13 cellular contexts compared by ENCODE assay signal in the genomic region with DNA sequence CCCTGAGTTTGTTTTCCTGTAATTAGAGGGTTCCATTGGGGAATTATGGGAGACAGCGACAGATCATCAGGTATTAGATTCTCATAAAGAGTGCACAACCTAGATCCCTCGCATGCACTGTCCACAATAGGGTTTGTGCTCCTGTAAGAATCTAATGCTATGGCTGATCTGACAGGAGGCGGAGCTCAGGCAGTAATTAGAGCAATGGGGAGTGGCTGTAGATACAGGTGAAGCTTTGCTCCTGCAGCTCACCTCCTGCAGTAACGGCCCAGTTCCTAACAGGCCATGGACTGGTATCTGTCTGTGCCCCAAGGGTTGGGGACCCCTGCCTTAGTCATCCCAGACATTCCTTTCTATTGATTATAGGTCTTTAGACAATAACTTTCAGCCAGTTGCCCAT. TPM values are rescaled to one million over a fixed set of nuclear protein-coding genes. Genes with fewer than 3 reads are reported as not detected.
A peak's percentile ranks its signal among the peaks of the same experiment; 100 is the strongest.
DNase-seq lines count a peak whose midpoint lies in the region; ATAC-seq, FAIRE-seq and TF ChIP-seq lines count a peak whose summit lies in the region.
"Had no signal": no experiment of that assay in that cellular context is flagged by ENCODE, and none has a peak within 500 bp of the region (broad histone marks: within the 10 kb centered on the region; RNA-seq: fewer than 3 reads in every experiment).

No MANE protein-coding gene starts in this region.

- TF ChIP-seq CTCF in DOHH2 (IDR thresholded peaks at IDR 0.05; ENCODE audit: low read depth, low read length, poor library complexity, severe bottlenecking) (no peak), bronchial epithelial cell (IDR thresholded peaks at IDR 0.05; ENCODE audit: insufficient read depth, low read length, severe bottlenecking) (no peak), osteoblast (IDR thresholded peaks at IDR 0.05; ENCODE audit: extremely low read depth, low read depth, low read length) (no peak), testis (IDR thresholded peaks at IDR 0.05) (no peak), suprapubic skin (IDR thresholded peaks at IDR 0.05) (no peak)

- no peak for TF ChIP-seq POLR2A in testis (IDR thresholded peaks at IDR 0.05)
- no peak for TF ChIP-seq POLR2A in suprapubic skin (IDR thresholded peaks at IDR 0.05)

- H2AFZ ChIP-seq in osteoblast (ENCODE audit: low read length): peak overlapping the region; percentile 99

- H3K9me3 ChIP-seq in DOHH2 (ENCODE audit: control insufficient read depth, insufficient read depth, low read length): no peaks in the 10 kb centered on the region
- H3K9me3 ChIP-seq in osteoblast (ENCODE audit: low read depth, low read length): no peaks in the 10 kb centered on the region
- no peaks in the 10 kb centered on the region for H3K9me3 ChIP-seq in testis
- H3K9me3 ChIP-seq in suprapubic skin: no peaks in the 10 kb centered on the region
- H3K9me3 ChIP-seq: neutrophil, uterus had no signal

- DNase-seq in NCI-H146 treated with DMSO at 0.1 percent for 48 hours (lab: John Stamatoyannopoulos, UW; ENCODE audit: unreplicated experiment): peak; percentile 3
- DNase-seq in bronchial epithelial cell (ENCODE audit: low read depth): peak; percentile 4
- DNase-seq in osteoblast (ENCODE audit: insufficient read length, low spot score, missing footprints): no peak
- no peak for DNase-seq in testis
- DNase-seq in suprapubic skin (ENCODE audit: low spot score in 2 of 2): no peak
- DNase-seq: activated gamma-delta T cell treated with Interleukin-2 at 50 U/mL for 16 hours, GDM1, GOT3, MV-4-11, uterus had no signal

- no peaks in the 10 kb centered on the region for H3K27me3 ChIP-seq in DOHH2 (ENCODE audit: control insufficient read depth, low read length)
- H3K27me3 ChIP-seq in bronchial epithelial cell (ENCODE audit: control insufficient read depth, insufficient read depth, low read length): no peaks in the 10 kb centered on the region
- no peaks in the 10 kb centered on the region for H3K27me3 ChIP-seq in osteoblast (ENCODE audit: insufficient read depth, low read length)
- H3K27me3 ChIP-seq in testis: no peaks in the 10 kb centered on the region
- H3K27me3 ChIP-seq in suprapubic skin: no peaks in the 10 kb centered on the region
- H3K27me3 ChIP-seq: neutrophil, uterus had no signal

- H3K4me3 ChIP-seq in DOHH2 (ENCODE audit: low read length) (peak overlapping the region; percentile 95), bronchial epithelial cell (ENCODE audit: low read depth, low read length) (no peak overlapping the region), osteoblast (ENCODE audit: insufficient read depth, low read length) (no peak overlapping the region), testis (no peak overlapping the region), suprapubic skin (no peak overlapping the region)

- no peaks in the 10 kb centered on the region for H4K20me1 ChIP-seq in DOHH2 (ENCODE audit: control insufficient read depth, insufficient read depth, low read depth, low read length)
- H4K20me1 ChIP-seq in osteoblast (ENCODE audit: insufficient read depth, low read length): no peaks in the 10 kb centered on the region

- intact Hi-C loops in testis (cut with DNase I; ENCODE audit: low total_unique reads): no loop called here

- TF ChIP-seq EP300 in suprapubic skin (IDR thresholded peaks at IDR 0.05): no peak

- 0 out of 2 replicates have a peak, but pooled peaks cover 4% of the 10 kb centered on the region for H3K9me2 ChIP-seq in DOHH2 (replicated peaks; ENCODE audit: control insufficient read depth, low read length)

- H3K4me2 ChIP-seq in DOHH2 (ENCODE audit: low read length) (peak overlapping the region; percentile 83), osteoblast (ENCODE audit: insufficient read depth, low read length) (no peak overlapping the region)

- H3K4me1 ChIP-seq in DOHH2 (ENCODE audit: control insufficient read depth, low read length) (peaks cover 24% of the 10 kb centered on the region), osteoblast (ENCODE audit: insufficient read depth, low read length) (peaks cover 11% of the 10 kb centered on the region), testis (peaks cover 23% of the 10 kb centered on the region), suprapubic skin (peaks cover 23% of the 10 kb centered on the region)
- H3K4me1 ChIP-seq: uterus had no signal

- FAIRE-seq in bronchial epithelial cell (lab: Jason Lieb, UNC): no peak

- H3K27ac ChIP-seq in DOHH2 (ENCODE audit: low read depth, low read length) (no peak overlapping the region), osteoblast (ENCODE audit: low read depth, low read length) (no peak overlapping the region), testis (no peak overlapping the region), suprapubic skin (no peak overlapping the region)

- H3K79me2 ChIP-seq in DOHH2 (ENCODE audit: control insufficient read depth, low read length) (peaks cover 9% of the 10 kb centered on the region), osteoblast (ENCODE audit: insufficient read depth, low read length) (peaks cover 17% of the 10 kb centered on the region)

- no peak for ATAC-seq in HG02759 (IDR thresholded peaks at IDR 0.05; ENCODE audit: unreplicated experiment)

- no peaks in the 10 kb centered on the region for H3K36me3 ChIP-seq in DOHH2 (ENCODE audit: control insufficient read depth, low read length)
- peaks cover 2% of the 10 kb centered on the region for H3K36me3 ChIP-seq in bronchial epithelial cell (ENCODE audit: control insufficient read depth, insufficient read depth, low read length)
- H3K36me3 ChIP-seq in osteoblast (ENCODE audit: insufficient read depth, low read length): no peaks in the 10 kb centered on the region
- H3K36me3 ChIP-seq in testis (ENCODE audit: low read depth, missing control alignments): no peaks in the 10 kb centered on the region
- H3K36me3 ChIP-seq in suprapubic skin: no peaks in the 10 kb centered on the region
- H3K36me3 ChIP-seq: neutrophil, uterus had no signal

- no peaks in the 10 kb centered on the region; the same call in 1 of the 2 replicates for H3F3A ChIP-seq in DOHH2 (ENCODE audit: control insufficient read depth, insufficient read depth)

- 84 to 87% methylated on average over 4 of the region's 4 CpGs for WGBS in testis, 2 donors
- 73% methylated on average over 4 of the region's 4 CpGs for WGBS in suprapubic skin

RNA-seq across cellular contexts. Expression of gene ZSCAN21, which starts 0.9 kb away (rescaled TPM):
- 9.6 and 11.6 TPM in 2 replicates for total RNA-seq in bronchial epithelial cell
- total RNA-seq in osteoblast: 9.8 and 10.9 TPM in 2 replicates
- 10 to 100 TPM; 36.3 to 50.3 TPM for total RNA-seq in testis
- 21.3 TPM for polyA plus RNA-seq in testis (ENCODE audit: insufficient read depth, low read depth, low replicate concordance)
- 10 to 100 TPM in 3 of 4 donors, 1 to 10 TPM in 1; 8.9 to 18.5 (median 10.2) TPM for total RNA-seq in suprapubic skin

RNA-seq across cellular contexts. Expression of gene ZNF3, which starts 32.8 kb away (rescaled TPM):
- 13.6 and 21.1 TPM in 2 replicates for total RNA-seq in bronchial epithelial cell
- total RNA-seq in osteoblast: 30.4 and 33.9 TPM in 2 replicates
- total RNA-seq in testis: 10 to 100 TPM; 24.7 to 27.7 TPM
- polyA plus RNA-seq in testis (ENCODE audit: insufficient read depth, low read depth, low replicate concordance): 23.4 TPM
- total RNA-seq in suprapubic skin: 10 to 100 TPM; 13.2 to 30.3 (median 24.4) TPM

RNA-seq across cellular contexts. Expression of gene ZKSCAN1, which starts 33.3 kb away (rescaled TPM):
- total RNA-seq in bronchial epithelial cell (25.0 and 33.2 TPM in 2 replicates), osteoblast (46.0 and 46.3 TPM in 2 replicates), testis (10 to 100 TPM; 65.3 to 71.3 TPM), suprapubic skin (100 to 1,000 TPM in 1 of 4 donors, 10 to 100 TPM in 3; 50.5 to 106 (median 66.4) TPM)
- 30.7 TPM for polyA plus RNA-seq in testis (ENCODE audit: insufficient read depth, low read depth, low replicate concordance)

RNA-seq across cellular contexts. Expression of gene COPS6, which starts 40.1 kb away (rescaled TPM):
- total RNA-seq in bronchial epithelial cell: 60.0 and 77.6 TPM in 2 replicates
- total RNA-seq in osteoblast: 42.4 and 45.6 TPM in 2 replicates
- 10 to 100 TPM; 88.1 to 99.5 TPM for total RNA-seq in testis
- polyA plus RNA-seq in testis (ENCODE audit: insufficient read depth, low read depth, low replicate concordance): 141 TPM
- 10 to 100 TPM; 35.8 to 60.7 (median 47.7) TPM for total RNA-seq in suprapubic skin

RNA-seq across cellular contexts. Expression of gene MCM7, which starts 52.5 kb away (rescaled TPM):
- total RNA-seq in bronchial epithelial cell (15.9 and 46.1 TPM in 2 replicates), osteoblast (28.6 and 31.2 TPM in 2 replicates), testis (10 to 100 TPM; 85.1 to 86.5 TPM), suprapubic skin (10 to 100 TPM; 43.8 to 97.0 (median 51.8) TPM)
- 137 TPM for polyA plus RNA-seq in testis (ENCODE audit: insufficient read depth, low read depth, low replicate concordance)

Comparison
In these comparisons a context has a peak if more than half of its experiments do, and no peak if none do; other contexts are left out.
1. DNase-seq: peak in NCI-H146 treated with DMSO at 0.1 percent for 48 hours (single experiment) and bronchial epithelial cell (single experiment); none in osteoblast (single experiment), testis (single experiment) and suprapubic skin (0 of 2).